19 cellular contexts compared by ENCODE assay signal in the genomic region with DNA sequence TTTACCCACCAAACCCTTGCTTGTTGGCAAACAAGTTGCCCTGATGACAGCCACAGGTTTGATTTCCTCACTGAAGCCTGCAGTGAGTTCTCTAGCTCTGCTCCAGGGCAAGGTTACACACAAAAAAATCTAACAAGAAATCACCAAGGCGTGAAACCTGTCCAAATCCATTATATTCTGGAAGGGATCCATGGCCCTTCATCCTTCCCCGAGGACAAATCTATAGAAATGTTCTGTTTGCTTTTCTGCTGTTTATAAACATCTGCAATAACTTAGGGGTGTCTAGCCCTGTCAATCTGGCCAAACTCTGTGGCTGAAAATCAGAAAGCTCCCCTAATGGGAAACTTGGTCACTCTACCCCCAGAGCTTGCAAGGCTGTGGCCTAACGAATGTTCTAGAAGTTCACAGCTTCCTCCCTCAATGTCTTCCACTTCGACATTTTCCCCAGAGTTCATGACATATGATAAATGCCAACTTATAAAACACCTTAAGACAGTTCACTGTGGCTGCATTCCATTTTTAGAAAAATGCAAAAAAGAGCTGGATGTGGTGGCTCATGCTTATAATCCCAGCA.
"Had no signal": no experiment of that assay in that cellular context is flagged by ENCODE, and none has a peak within 500 bp of the region (broad histone marks: within the 10 kb centered on the region; RNA-seq: fewer than 3 reads in every experiment).

No MANE protein-coding gene starts in this region.

- H3K4me3 ChIP-seq: esophagus squamous epithelium, heart right ventricle, sigmoid colon, thoracic aorta, upper lobe of left lung had no signal

- H3K9me3 Mint-ChIP-seq: activated CD4-positive, alpha-beta T cell treated with anti-CD3 and anti-CD28 coated beads, Interleukin-2, amount 10 ng/mL, durations not matched to agents 7 days and 5 days; activated naive CD4-positive, alpha-beta T cell treated with anti-CD3 and anti-CD28 coated beads for 36 hours; activated T-cell treated with anti-CD3 and anti-CD28 coated beads, Interleukin-2, amount 50 U/mL, for 4 hours; brain; effector memory CD8-positive, alpha-beta T cell; immature natural killer cell; naive thymus-derived CD4-positive, alpha-beta T cell; stimulated activated effector memory CD8-positive, alpha-beta T cell treated with anti-CD3 and anti-CD28 coated beads, Interleukin-12 subunit alpha, Interleukin-12 subunit beta, amount 100 ng/mL, for 72 hours had no signal

- ATAC-seq: activated CD4-positive, CD25-positive, alpha-beta regulatory T cell treated with anti-CD3 and anti-CD28 coated beads, Interleukin-2, amount 50 U/mL, for 24 hours; activated T-cell treated with anti-CD3 and anti-CD28 coated beads, Interleukin-2, amount 50 U/mL, for 4 hours; effector memory CD8-positive, alpha-beta T cell; heart right ventricle; naive thymus-derived CD4-positive, alpha-beta T cell; stimulated activated effector memory CD8-positive, alpha-beta T cell treated with anti-CD3 and anti-CD28 coated beads, Interleukin-12 subunit alpha, Interleukin-12 subunit beta, amount 100 ng/mL, for 72 hours had no signal

- H3K4me1 Mint-ChIP-seq: activated CD4-positive, alpha-beta T cell treated with anti-CD3 and anti-CD28 coated beads, Interleukin-2, amount 10 ng/mL, durations not matched to agents 7 days and 5 days; immature natural killer cell; stimulated activated effector memory CD8-positive, alpha-beta T cell treated with anti-CD3 and anti-CD28 coated beads, Interleukin-12 subunit alpha, Interleukin-12 subunit beta, amount 100 ng/mL, for 72 hours had no signal

- H3K79me2 ChIP-seq: parathyroid adenoma had no signal

- H2AFZ ChIP-seq: parathyroid adenoma had no signal

- H3K27ac ChIP-seq: esophagus squamous epithelium, heart right ventricle, parathyroid adenoma, sigmoid colon, thoracic aorta, upper lobe of left lung had no signal

- H3K4me3 Mint-ChIP-seq: activated CD4-positive, alpha-beta T cell treated with anti-CD3 and anti-CD28 coated beads, Interleukin-2, amount 10 ng/mL, durations not matched to agents 7 days and 5 days; activated naive CD4-positive, alpha-beta T cell treated with anti-CD3 and anti-CD28 coated beads for 36 hours; activated T-cell treated with anti-CD3 and anti-CD28 coated beads, Interleukin-2, amount 50 U/mL, for 4 hours; brain; effector memory CD8-positive, alpha-beta T cell; immature natural killer cell; naive thymus-derived CD4-positive, alpha-beta T cell; stimulated activated effector memory CD8-positive, alpha-beta T cell treated with anti-CD3 and anti-CD28 coated beads, Interleukin-12 subunit alpha, Interleukin-12 subunit beta, amount 100 ng/mL, for 72 hours had no signal

- H3K27ac Mint-ChIP-seq: activated CD4-positive, alpha-beta T cell treated with anti-CD3 and anti-CD28 coated beads, Interleukin-2, amount 10 ng/mL, durations not matched to agents 7 days and 5 days; activated naive CD4-positive, alpha-beta T cell treated with anti-CD3 and anti-CD28 coated beads for 36 hours; effector memory CD8-positive, alpha-beta T cell; immature natural killer cell; naive thymus-derived CD4-positive, alpha-beta T cell; stimulated activated effector memory CD8-positive, alpha-beta T cell treated with anti-CD3 and anti-CD28 coated beads, Interleukin-12 subunit alpha, Interleukin-12 subunit beta, amount 100 ng/mL, for 72 hours had no signal

- DNase-seq: activated CD4-positive, alpha-beta T cell treated with anti-CD3 and anti-CD28 coated beads, Interleukin-2, amount 10 ng/mL, durations not matched to agents 7 days and 5 days; activated CD8-positive, alpha-beta memory T cell treated with anti-CD3 and anti-CD28 coated beads, Interleukin-2, amount 50 U/mL, for 4 hours; activated naive CD4-positive, alpha-beta T cell treated with anti-CD3 and anti-CD28 coated beads for 36 hours; activated T-cell treated with anti-CD3 and anti-CD28 coated beads, Interleukin-2, amount 50 U/mL, for 4 hours; caudate nucleus; effector memory CD8-positive, alpha-beta T cell; esophagus squamous epithelium; heart right ventricle; immature natural killer cell; mesendoderm; naive thymus-derived CD4-positive, alpha-beta T cell; sigmoid colon; stimulated activated CD4-positive, alpha-beta T cell treated with anti-CD3 and anti-CD28 coated beads, Interleukin-4, amount 100 ng/mL, for 24 hours; upper lobe of left lung had no signal

- H3K36me3 ChIP-seq: esophagus squamous epithelium, sigmoid colon, thoracic aorta, upper lobe of left lung had no signal

- H3K4me1 ChIP-seq: heart right ventricle, parathyroid adenoma, upper lobe of left lung had no signal

- H3K9ac ChIP-seq: parathyroid adenoma had no signal

- H3K36me3 Mint-ChIP-seq: immature natural killer cell; naive thymus-derived CD4-positive, alpha-beta T cell; stimulated activated effector memory CD8-positive, alpha-beta T cell treated with anti-CD3 and anti-CD28 coated beads, Interleukin-12 subunit alpha, Interleukin-12 subunit beta, amount 100 ng/mL, for 72 hours had no signal

- H3K27me3 ChIP-seq: esophagus squamous epithelium, heart right ventricle, sigmoid colon, upper lobe of left lung had no signal
